In genomic region chr4:48138936-48139335, GRCh38 we compare ENCODE assay signal across 9 cellular contexts. TPM values are rescaled to one million over a fixed set of nuclear protein-coding genes. Genes with fewer than 3 reads are reported as not detected.
A peak's percentile ranks its signal among the peaks of the same experiment; 100 is the strongest.
DNase-seq lines count a peak whose midpoint lies in the region; ATAC-seq, FAIRE-seq and TF ChIP-seq lines count a peak whose summit lies in the region.
"Had no signal": no experiment of that assay in that cellular context is flagged by ENCODE, and none has a peak within 500 bp of the region (broad histone marks: within the 10 kb centered on the region; RNA-seq: fewer than 3 reads in every experiment).

No MANE protein-coding gene starts in this region.

- POLR2A ChIA-PET in K562 (lab: Yijun Ruan, JAX), result no interaction called here

- H3K79me2 ChIP-seq in K562 (ENCODE audit: control insufficient read depth, insufficient read depth, low read length), result no peaks in the 10 kb centered on the region

- peak; percentile 81 for ATAC-seq in GM18508 (IDR thresholded peaks at IDR 0.05; ENCODE audit: insufficient read depth, unreplicated experiment)
- peak; percentile 67 for ATAC-seq in GM21360 (IDR thresholded peaks at IDR 0.05; ENCODE audit: unreplicated experiment)
- peak; percentile 85 for ATAC-seq in HG03196 (IDR thresholded peaks at IDR 0.05; ENCODE audit: unreplicated experiment)
- no peak for ATAC-seq in K562
- ATAC-seq in omental fat pad (ENCODE audit: low FRiP score), result no peak
- no peak for ATAC-seq in sciatic nerve

- CTCF ChIA-PET in K562 (lab: Yijun Ruan, JAX; ENCODE audit: low intra/inter-chr PET ratio), result interaction anchor here (0.6 kb wide), 2 partner anchors 43 to 152 kb away, joined by 3 read pairs; no protein-coding TSS in a partner anchor

- no peaks in the 10 kb centered on the region for H4K20me1 ChIP-seq in K562 (replicated peaks; ENCODE audit: control insufficient read depth, insufficient read depth, low read length)

- in situ Hi-C loops in K562 (cut with MboI), result no loop called here

- no peak overlapping the region for H2AFZ ChIP-seq in K562 (ENCODE audit: low read depth, low read length)

- H3K4me3 ChIP-seq in K562, result no peak overlapping the region
- H3K4me3 ChIP-seq in ovary, result no peak overlapping the region
- H3K4me3 ChIP-seq: lung had no signal

- peaks cover 59% of the 10 kb centered on the region for H3K36me3 ChIP-seq in K562 (ENCODE audit: control insufficient read depth, insufficient read depth, low read length)
- H3K36me3 ChIP-seq in ovary, result no peaks in the 10 kb centered on the region

- H3K27me3 ChIP-seq in K562 (ENCODE audit: control insufficient read depth in 2 of 2, insufficient read depth in 2 of 2, low read length in 2 of 2) (no peaks in the 10 kb centered on the region), ovary (no peaks in the 10 kb centered on the region)

- no TSS peak for BruUV-seq in K562 (replicated peaks; lab: Mats Ljungman, UMichigan)

- H3K9me1 ChIP-seq in K562 (ENCODE audit: control insufficient read depth, insufficient read depth, low read length), result no peaks in the 10 kb centered on the region

- intact Hi-C loops in K562 (cut with micrococcal nuclease) (no loop called here), ovary (cut with DNase I) (no loop called here), sciatic nerve (cut with DNase I) (no loop called here)

- no peak for TF ChIP-seq POLR2A in K562 (conservative IDR thresholded peaks at IDR 0.05)
- TF ChIP-seq POLR2A in ovary (IDR thresholded peaks at IDR 0.05), result no peak

- H3K27ac ChIP-seq in K562 (ENCODE audit: extremely low read depth, low read depth, low read length) (no peak overlapping the region), ovary (no peak overlapping the region)

- TF ChIP-seq EP300 in K562 (IDR thresholded peaks at IDR 0.05; ENCODE audit: low read length) (no peak), ovary (IDR thresholded peaks at IDR 0.05) (no peak)

- no peak for FAIRE-seq in K562 (lab: Jason Lieb, UNC)

- WGBS in K562 (ENCODE audit: insufficient coverage, low coverage, missing lambda C conversion rate), result 88% methylated on average over 3 of the region's 3 CpGs
- 79 to 85% (median 80%) methylated on average over 3 of the region's 3 CpGs for WGBS in ovary, 3 donors

- TF ChIP-seq CTCF in K562 (IDR thresholded peaks at IDR 0.05 in 2 of 3, conservative IDR thresholded peaks at IDR 0.05 in 1 of 3; ENCODE audit: insufficient read depth in 2 of 3, low read depth in 1 of 3, low read length in 3 of 3) (no peak), omental fat pad (IDR thresholded peaks at IDR 0.05) (no peak), ovary (IDR thresholded peaks at IDR 0.05) (no peak)

- H3K9me3 ChIP-seq in K562 (replicated peaks; ENCODE audit: control insufficient read depth, insufficient read depth, low read depth, low read length) (no peaks in the 10 kb centered on the region), ovary (no peaks in the 10 kb centered on the region)

- no peak for TF ChIP-seq RAD21 in K562 (CRISPR knock-in tag; conservative IDR thresholded peaks at IDR 0.05 in 1 of 2, IDR thresholded peaks at IDR 0.05 in 1 of 2)

- DNase-seq in K562 (ENCODE audit: extremely low read depth in 1 of 4, low spot score in 3 of 4), result no peak
- no peak for DNase-seq in omental fat pad (ENCODE audit: low spot score)
- DNase-seq in ovary, result no peak
- no peak for DNase-seq in sciatic nerve (ENCODE audit: low spot score)
- DNase-seq in HUDEP-2 (lab: John Stamatoyannopoulos, UW; ENCODE audit: unreplicated experiment in 76 of 76), result no peak

- H3K4me2 ChIP-seq in K562 (ENCODE audit: insufficient read depth, low read length), result no peak overlapping the region

- H3K9ac ChIP-seq in K562 (ENCODE audit: insufficient read depth in 1 of 2, low read depth in 2 of 2, low read length in 2 of 2), result no peak overlapping the region

- no peaks in the 10 kb centered on the region for H3K4me1 ChIP-seq in K562 (replicated peaks in 1 of 2; ENCODE audit: control insufficient read depth in 2 of 2, insufficient read depth in 2 of 2, low read length in 2 of 2)
- no peaks in the 10 kb centered on the region for H3K4me1 ChIP-seq in ovary (ENCODE audit: insufficient read depth)

TF ChIP-seq in K562, 482 proteins besides CTCF, POLR2A, EP300 and RAD21:
- no peak for TF ChIP-seq TBL1XR1 (IDR thresholded peaks at IDR 0.05; ENCODE audit: low read length in 2 of 2)
- TF ChIP-seq ZNF584 (CRISPR knock-in tag; IDR thresholded peaks at IDR 0.05; ENCODE audit: low read depth), result no peak
- TF ChIP-seq RFX1 (IDR thresholded peaks at IDR 0.05), result peak; percentile 3; the same call in 1 of the 2 replicates
TF ChIP-seq in K562: peak in this region for 1.

RNA-seq across cellular contexts. Expression of gene TXK, which starts 4.9 kb away (rescaled TPM):
- total RNA-seq in K562 (2011; cell fraction: chromatin; rRNA removed; ENCODE audit: low replicate concordance), result 1.1 TPM in 2 replicates
- 0.17 TPM in 1 of 2 replicates, not detected in the other for total RNA-seq in K562 (2011; cell fraction: nucleolus; rRNA removed)
- total RNA-seq in K562 (2011; cell fraction: nucleoplasm; rRNA removed), result 0.95 and 1.5 TPM in 2 replicates
- 0.61 TPM in 1 of 2 replicates, not detected in the other for total RNA-seq in K562 (2014; rRNA removed)
- total RNA-seq in K562 (2014; rRNA removed; fragmentation: Illumina TruSeq; extraction: Trizol), result 0.36 and 0.64 TPM in 2 replicates
- total RNA-seq in K562 (2015; rRNA removed; fragmentation: Illumina TruSeq; extraction: Trizol), result 1.1 TPM in 2 replicates
- 0.40 and 0.67 TPM in 2 replicates for total RNA-seq in K562 (2021)
- 0.25 and 0.60 TPM in 2 replicates for polyA plus RNA-seq in K562 (2011; rRNA removed)
- 0.04 and 0.31 TPM in 2 replicates for polyA plus RNA-seq in K562 (2011; cell fraction: cytosol; rRNA removed)
- polyA plus RNA-seq in K562 (2011; cell fraction: nucleus; rRNA removed), result 0.90 and 2.1 TPM in 2 replicates
- polyA plus RNA-seq in K562 (2012), result 0.51 and 1.6 TPM in 2 replicates
- 0.66 and 0.91 TPM in 2 replicates for polyA plus RNA-seq in K562 (2014; fragmentation: Illumina TruSeq; extraction: Trizol)
- under 1 TPM; 0.24 to 0.51 TPM for polyA plus RNA-seq in K562 (2014; fragmentation: Nextera tagmentation; extraction: Ambion mirVana)
- 0.16 and 0.77 TPM in 2 replicates for polyA plus RNA-seq in K562 (2014; rRNA removed)
- 0.28 and 1.1 TPM in 2 replicates for polyA minus RNA-seq in K562 (2011; rRNA and poly(A)+ RNA removed)
- polyA minus RNA-seq in K562 (2011; cell fraction: cytosol; rRNA and poly(A)+ RNA removed), result 1.7 TPM in 1 of 2 replicates, not detected in the other
- 0.27 and 1.2 TPM in 2 replicates for polyA minus RNA-seq in K562 (2011; cell fraction: nucleus; rRNA and poly(A)+ RNA removed)
- total RNA-seq in omental fat pad, result 1 to 10 TPM; 1.8 to 3.5 (median 2.8) TPM
- 1 to 10 TPM in 3 of 7 donors, under 1 TPM in 4; 0.13 to 2.3 (median 0.33) TPM for total RNA-seq in ovary
- under 1 TPM; 0.11 to 0.25 TPM for polyA plus RNA-seq in ovary
- 3.9 TPM for total RNA-seq in sciatic nerve

Comparison
In these comparisons a context has a peak if more than half of its experiments do, and no peak if none do; other contexts are left out.
1. ATAC-seq: peak in GM18508 (single experiment), GM21360 (single experiment) and HG03196 (single experiment); none in K562 (single experiment), omental fat pad (single experiment) and sciatic nerve (single experiment).